Comparison of ENCODE assay signal across 1 cellular context in the genomic region with DNA sequence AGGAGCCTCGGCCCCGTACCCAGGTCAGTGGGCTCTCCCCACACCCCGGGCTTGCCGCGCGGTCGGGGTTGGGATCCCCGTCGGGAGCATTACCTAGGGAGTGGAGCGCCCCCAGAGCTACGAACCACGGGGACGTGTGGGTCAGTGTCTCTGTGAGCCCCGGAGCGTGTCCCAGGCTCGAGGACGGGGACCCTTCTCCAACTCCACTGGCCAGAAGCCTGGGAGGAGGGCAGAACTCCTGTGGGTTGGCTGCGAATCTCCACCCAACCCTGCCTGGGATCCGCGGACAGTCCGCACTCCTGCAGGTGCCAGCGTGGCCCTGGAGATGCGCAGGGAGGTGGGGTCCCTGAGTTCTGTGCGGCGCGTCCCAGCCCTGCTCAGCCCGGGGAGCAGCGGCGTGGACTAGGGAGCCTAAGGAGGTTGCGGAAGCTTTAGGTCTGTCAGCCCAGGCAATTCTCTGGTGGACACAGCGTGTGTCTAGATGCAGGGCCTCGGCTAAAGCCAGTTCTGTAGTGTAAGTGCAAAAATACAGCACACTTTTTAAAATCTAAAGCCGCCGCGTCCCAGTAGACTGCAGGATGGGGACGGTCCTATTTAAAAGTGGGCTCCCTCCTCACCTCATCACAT.
TF ChIP-seq lines count a peak whose summit lies in the region.

No MANE protein-coding gene starts in this region.

TF ChIP-seq in GM12878, 131 proteins besides CTCF, POLR2A, EP300 and RAD21:
- 0 out of 2 replicates have a peak, but pooled peaks have one; percentile 12 for TF ChIP-seq POLR2AphosphoS5 (IDR thresholded peaks at IDR 0.05; ENCODE audit: low read length)
- TF ChIP-seq, protein P1, sequence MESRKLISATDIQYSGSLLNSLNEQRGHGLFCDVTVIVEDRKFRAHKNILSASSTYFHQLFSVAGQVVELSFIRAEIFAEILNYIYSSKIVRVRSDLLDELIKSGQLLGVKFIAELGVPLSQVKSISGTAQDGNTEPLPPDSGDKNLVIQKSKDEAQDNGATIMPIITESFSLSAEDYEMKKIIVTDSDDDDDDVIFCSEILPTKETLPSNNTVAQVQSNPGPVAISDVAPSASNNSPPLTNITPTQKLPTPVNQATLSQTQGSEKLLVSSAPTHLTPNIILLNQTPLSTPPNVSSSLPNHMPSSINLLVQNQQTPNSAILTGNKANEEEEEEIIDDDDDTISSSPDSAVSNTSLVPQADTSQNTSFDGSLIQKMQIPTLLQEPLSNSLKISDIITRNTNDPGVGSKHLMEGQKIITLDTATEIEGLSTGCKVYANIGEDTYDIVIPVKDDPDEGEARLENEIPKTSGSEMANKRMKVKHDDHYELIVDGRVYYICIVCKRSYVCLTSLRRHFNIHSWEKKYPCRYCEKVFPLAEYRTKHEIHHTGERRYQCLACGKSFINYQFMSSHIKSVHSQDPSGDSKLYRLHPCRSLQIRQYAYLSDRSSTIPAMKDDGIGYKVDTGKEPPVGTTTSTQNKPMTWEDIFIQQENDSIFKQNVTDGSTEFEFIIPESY (IDR thresholded peaks at IDR 0.05), result no peak
- TF ChIP-seq DPF2 (IDR thresholded peaks at IDR 0.05), result peak; percentile 46; the same call in 1 of the 2 replicates
- 0 out of 2 replicates have a peak, but pooled peaks have one; percentile 8 for TF ChIP-seq BACH1 (IDR thresholded peaks at IDR 0.05; ENCODE audit: borderline replicate concordance)
- TF ChIP-seq, protein P2, sequence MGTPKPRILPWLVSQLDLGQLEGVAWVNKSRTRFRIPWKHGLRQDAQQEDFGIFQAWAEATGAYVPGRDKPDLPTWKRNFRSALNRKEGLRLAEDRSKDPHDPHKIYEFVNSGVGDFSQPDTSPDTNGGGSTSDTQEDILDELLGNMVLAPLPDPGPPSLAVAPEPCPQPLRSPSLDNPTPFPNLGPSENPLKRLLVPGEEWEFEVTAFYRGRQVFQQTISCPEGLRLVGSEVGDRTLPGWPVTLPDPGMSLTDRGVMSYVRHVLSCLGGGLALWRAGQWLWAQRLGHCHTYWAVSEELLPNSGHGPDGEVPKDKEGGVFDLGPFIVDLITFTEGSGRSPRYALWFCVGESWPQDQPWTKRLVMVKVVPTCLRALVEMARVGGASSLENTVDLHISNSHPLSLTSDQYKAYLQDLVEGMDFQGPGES (IDR thresholded peaks at IDR 0.05), result 0 out of 2 replicates have a peak, but pooled peaks have one; percentile 1
- TF ChIP-seq LARP7 (IDR thresholded peaks at IDR 0.05), result peak; percentile 86; the same call in 1 of the 2 replicates
- no peak for TF ChIP-seq SMAD5 (IDR thresholded peaks at IDR 0.05; ENCODE audit: low read depth)
- 0 out of 4 replicates have a peak, but pooled peaks of 1 of the 2 experiments have one; percentile 18 for TF ChIP-seq IKZF2 (IDR thresholded peaks at IDR 0.05)
- TF ChIP-seq PAX8 (IDR thresholded peaks at IDR 0.05), result no peak
- TF ChIP-seq, protein P3, sequence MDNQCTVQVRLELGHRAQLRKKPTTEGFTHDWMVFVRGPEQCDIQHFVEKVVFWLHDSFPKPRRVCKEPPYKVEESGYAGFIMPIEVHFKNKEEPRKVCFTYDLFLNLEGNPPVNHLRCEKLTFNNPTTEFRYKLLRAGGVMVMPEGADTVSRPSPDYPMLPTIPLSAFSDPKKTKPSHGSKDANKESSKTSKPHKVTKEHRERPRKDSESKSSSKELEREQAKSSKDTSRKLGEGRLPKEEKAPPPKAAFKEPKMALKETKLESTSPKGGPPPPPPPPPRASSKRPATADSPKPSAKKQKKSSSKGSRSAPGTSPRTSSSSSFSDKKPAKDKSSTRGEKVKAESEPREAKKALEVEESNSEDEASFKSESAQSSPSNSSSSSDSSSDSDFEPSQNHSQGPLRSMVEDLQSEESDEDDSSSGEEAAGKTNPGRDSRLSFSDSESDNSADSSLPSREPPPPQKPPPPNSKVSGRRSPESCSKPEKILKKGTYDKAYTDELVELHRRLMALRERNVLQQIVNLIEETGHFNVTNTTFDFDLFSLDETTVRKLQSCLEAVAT (IDR thresholded peaks at IDR 0.05), result peak; percentile 74
- no peak for TF ChIP-seq MTA3 (IDR thresholded peaks at IDR 0.05; ENCODE audit: borderline replicate concordance, low read length)
- no peak for TF ChIP-seq RFX5 (IDR thresholded peaks at IDR 0.05; ENCODE audit: low read depth, low read length)
- no peak for TF ChIP-seq KLF5 (IDR thresholded peaks at IDR 0.05; ENCODE audit: partially characterized antibody)
- TF ChIP-seq CBX5 (IDR thresholded peaks at IDR 0.05; ENCODE audit: low read depth), result no peak
- TF ChIP-seq YY1 (IDR thresholded peaks at IDR 0.05; ENCODE audit: low read depth, low read length), result no peak
- TF ChIP-seq BRCA1 (IDR thresholded peaks at IDR 0.05; ENCODE audit: low read depth, low read length), result no peak
- TF ChIP-seq, protein P4, sequence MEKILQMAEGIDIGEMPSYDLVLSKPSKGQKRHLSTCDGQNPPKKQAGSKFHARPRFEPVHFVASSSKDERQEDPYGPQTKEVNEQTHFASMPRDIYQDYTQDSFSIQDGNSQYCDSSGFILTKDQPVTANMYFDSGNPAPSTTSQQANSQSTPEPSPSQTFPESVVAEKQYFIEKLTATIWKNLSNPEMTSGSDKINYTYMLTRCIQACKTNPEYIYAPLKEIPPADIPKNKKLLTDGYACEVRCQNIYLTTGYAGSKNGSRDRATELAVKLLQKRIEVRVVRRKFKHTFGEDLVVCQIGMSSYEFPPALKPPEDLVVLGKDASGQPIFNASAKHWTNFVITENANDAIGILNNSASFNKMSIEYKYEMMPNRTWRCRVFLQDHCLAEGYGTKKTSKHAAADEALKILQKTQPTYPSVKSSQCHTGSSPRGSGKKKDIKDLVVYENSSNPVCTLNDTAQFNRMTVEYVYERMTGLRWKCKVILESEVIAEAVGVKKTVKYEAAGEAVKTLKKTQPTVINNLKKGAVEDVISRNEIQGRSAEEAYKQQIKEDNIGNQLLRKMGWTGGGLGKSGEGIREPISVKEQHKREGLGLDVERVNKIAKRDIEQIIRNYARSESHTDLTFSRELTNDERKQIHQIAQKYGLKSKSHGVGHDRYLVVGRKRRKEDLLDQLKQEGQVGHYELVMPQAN (conservative IDR thresholded peaks at IDR 0.05), result peak; percentile 78; the same call in 1 of the 2 replicates
- TF ChIP-seq ZNF24 (IDR thresholded peaks at IDR 0.05), result no peak
- TF ChIP-seq GABPA (IDR thresholded peaks at IDR 0.05; ENCODE audit: low read depth), result no peak
- TF ChIP-seq SMC3 (IDR thresholded peaks at IDR 0.05; ENCODE audit: borderline replicate concordance, low read length), result no peak
- TF ChIP-seq SIN3A (IDR thresholded peaks at IDR 0.05; ENCODE audit: low read depth, low read length), result no peak; the same call in 1 of the 2 replicates
- no peak for TF ChIP-seq SREBF2 (IDR thresholded peaks at IDR 0.05; ENCODE audit: low read length)
- TF ChIP-seq NR2F1 (conservative IDR thresholded peaks at IDR 0.05), result peak; percentile 10; the same call in 1 of the 2 replicates
- TF ChIP-seq ZNF622 (IDR thresholded peaks at IDR 0.05), result no peak
- TF ChIP-seq TAF1 (IDR thresholded peaks at IDR 0.05; ENCODE audit: borderline replicate concordance, low read depth, low read length), result no peak
- TF ChIP-seq HDGF (IDR thresholded peaks at IDR 0.05), result peak; percentile 49; the same call in 1 of the 2 replicates
- TF ChIP-seq STAT3 (IDR thresholded peaks at IDR 0.05; ENCODE audit: low read depth, low read length), result no peak
- TF ChIP-seq EED (IDR thresholded peaks at IDR 0.05; ENCODE audit: low read depth), result no peak
- TF ChIP-seq, protein P5, sequence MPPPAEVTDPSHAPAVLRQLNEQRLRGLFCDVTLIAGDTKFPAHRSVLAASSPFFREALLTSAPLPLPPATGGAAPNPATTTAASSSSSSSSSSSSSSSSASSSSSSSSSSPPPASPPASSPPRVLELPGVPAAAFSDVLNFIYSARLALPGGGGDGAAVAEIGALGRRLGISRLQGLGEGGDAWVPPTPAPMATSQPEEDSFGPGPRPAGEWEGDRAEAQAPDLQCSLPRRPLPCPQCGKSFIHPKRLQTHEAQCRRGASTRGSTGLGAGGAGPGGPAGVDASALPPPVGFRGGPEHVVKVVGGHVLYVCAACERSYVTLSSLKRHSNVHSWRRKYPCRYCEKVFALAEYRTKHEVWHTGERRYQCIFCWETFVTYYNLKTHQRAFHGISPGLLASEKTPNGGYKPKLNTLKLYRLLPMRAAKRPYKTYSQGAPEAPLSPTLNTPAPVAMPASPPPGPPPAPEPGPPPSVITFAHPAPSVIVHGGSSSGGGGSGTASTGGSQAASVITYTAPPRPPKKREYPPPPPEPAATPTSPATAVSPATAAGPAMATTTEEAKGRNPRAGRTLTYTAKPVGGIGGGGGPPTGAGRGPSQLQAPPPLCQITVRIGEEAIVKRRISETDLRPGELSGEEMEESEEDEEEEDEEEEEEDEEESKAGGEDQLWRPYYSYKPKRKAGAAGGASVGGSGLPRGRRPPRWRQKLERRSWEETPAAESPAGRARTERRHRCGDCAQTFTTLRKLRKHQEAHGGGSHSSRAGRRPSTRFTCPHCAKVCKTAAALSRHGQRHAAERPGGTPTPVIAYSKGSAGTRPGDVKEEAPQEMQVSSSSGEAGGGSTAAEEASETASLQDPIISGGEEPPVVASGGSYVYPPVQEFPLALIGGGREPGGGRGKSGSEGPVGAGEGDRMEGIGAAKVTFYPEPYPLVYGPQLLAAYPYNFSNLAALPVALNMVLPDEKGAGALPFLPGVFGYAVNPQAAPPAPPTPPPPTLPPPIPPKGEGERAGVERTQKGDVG (CRISPR knock-in tag; IDR thresholded peaks at IDR 0.05), result no peak
- TF ChIP-seq, protein P6, sequence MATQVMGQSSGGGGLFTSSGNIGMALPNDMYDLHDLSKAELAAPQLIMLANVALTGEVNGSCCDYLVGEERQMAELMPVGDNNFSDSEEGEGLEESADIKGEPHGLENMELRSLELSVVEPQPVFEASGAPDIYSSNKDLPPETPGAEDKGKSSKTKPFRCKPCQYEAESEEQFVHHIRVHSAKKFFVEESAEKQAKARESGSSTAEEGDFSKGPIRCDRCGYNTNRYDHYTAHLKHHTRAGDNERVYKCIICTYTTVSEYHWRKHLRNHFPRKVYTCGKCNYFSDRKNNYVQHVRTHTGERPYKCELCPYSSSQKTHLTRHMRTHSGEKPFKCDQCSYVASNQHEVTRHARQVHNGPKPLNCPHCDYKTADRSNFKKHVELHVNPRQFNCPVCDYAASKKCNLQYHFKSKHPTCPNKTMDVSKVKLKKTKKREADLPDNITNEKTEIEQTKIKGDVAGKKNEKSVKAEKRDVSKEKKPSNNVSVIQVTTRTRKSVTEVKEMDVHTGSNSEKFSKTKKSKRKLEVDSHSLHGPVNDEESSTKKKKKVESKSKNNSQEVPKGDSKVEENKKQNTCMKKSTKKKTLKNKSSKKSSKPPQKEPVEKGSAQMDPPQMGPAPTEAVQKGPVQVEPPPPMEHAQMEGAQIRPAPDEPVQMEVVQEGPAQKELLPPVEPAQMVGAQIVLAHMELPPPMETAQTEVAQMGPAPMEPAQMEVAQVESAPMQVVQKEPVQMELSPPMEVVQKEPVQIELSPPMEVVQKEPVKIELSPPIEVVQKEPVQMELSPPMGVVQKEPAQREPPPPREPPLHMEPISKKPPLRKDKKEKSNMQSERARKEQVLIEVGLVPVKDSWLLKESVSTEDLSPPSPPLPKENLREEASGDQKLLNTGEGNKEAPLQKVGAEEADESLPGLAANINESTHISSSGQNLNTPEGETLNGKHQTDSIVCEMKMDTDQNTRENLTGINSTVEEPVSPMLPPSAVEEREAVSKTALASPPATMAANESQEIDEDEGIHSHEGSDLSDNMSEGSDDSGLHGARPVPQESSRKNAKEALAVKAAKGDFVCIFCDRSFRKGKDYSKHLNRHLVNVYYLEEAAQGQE (IDR thresholded peaks at IDR 0.05; ENCODE audit: low read depth, low read length), result no peak
- no peak for TF ChIP-seq NFIC (IDR thresholded peaks at IDR 0.05; ENCODE audit: low read depth, low read length)
